In the genomic region with DNA sequence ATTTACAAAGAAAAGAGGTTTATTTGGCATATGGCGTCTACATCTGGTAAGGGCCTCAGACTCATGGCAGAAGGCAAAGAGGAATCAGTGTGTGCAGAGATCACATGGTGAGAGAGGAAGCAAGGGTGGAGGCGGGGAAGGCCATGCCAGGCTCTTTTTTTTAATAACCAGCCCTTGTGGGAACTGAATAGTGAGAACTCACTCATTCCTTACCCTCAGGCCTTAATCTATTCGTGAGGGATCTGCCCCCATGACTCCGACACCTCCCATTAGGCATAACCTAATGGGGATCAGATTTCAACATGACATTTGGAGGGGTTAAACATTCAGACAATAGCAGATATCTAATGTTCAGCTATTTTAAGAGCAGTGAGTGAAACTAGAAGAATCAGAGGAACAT, we compare ENCODE assay signal across 9 cellular contexts. TPM values are rescaled to one million over a fixed set of nuclear protein-coding genes. Genes with fewer than 3 reads are reported as not detected.
DNase-seq lines count a peak whose midpoint lies in the region; ATAC-seq and TF ChIP-seq lines count a peak whose summit lies in the region.
"Had no signal": no experiment of that assay in that cellular context is flagged by ENCODE, and none has a peak within 500 bp of the region (broad histone marks: within the 10 kb centered on the region; RNA-seq: fewer than 3 reads in every experiment).

No MANE protein-coding gene starts in this region.

- H3K4me1 ChIP-seq in HAP-1 (peaks cover 21% of the 10 kb centered on the region), SJCRH30 (peaks cover 2% of the 10 kb centered on the region; the same call in 1 of the 2 replicates)

- no peak overlapping the region for H3K27ac ChIP-seq in SJCRH30

- H3K4me3 ChIP-seq in HAP-1, result no peak overlapping the region
- no peak overlapping the region for H3K4me3 ChIP-seq in SJCRH30

- ATAC-seq in GM19455 (IDR thresholded peaks at IDR 0.05; ENCODE audit: unreplicated experiment), result no peak
- ATAC-seq: esophagus mucosa had no signal

- no peak for TF ChIP-seq CTCF in GM13976 (IDR thresholded peaks at IDR 0.05; ENCODE audit: borderline replicate concordance, control extremely low read depth, extremely low read depth, insufficient read depth, missing control alignments)
- no peak for TF ChIP-seq CTCF in GM13977 (IDR thresholded peaks at IDR 0.05; ENCODE audit: extremely low read depth, insufficient read depth, missing control alignments)

- H3K36me3 ChIP-seq in HAP-1 (replicated peaks) (peaks cover 27% of the 10 kb centered on the region), SJCRH30 (0 out of 2 replicates have a peak, but pooled peaks cover 3% of the 10 kb centered on the region)

- no peaks in the 10 kb centered on the region for H3K27me3 ChIP-seq in HAP-1 (ENCODE audit: low read depth)
- no peaks in the 10 kb centered on the region for H3K27me3 ChIP-seq in SJCRH30

- H3K9me3 ChIP-seq in HAP-1, result no peaks in the 10 kb centered on the region
- H3K9me3 ChIP-seq in SJCRH30 (replicated peaks), result no peaks in the 10 kb centered on the region

- DNase-seq in HAP-1 (ENCODE audit: low spot score in 2 of 2) (peak; percentile 48 to 57), SJCRH30 (peak; percentile 4 to 19), globus pallidus (ENCODE audit: low spot score) (peak; percentile 22), pons (ENCODE audit: low spot score) (peak; percentile 46), retina (no peak), GM13976 (ENCODE audit: low spot score) (no peak), GM13977 (ENCODE audit: low spot score) (no peak)

- in situ Hi-C loops in HAP-1 (cut with MboI; ENCODE audit: low sequenced_read_pairs) (no loop called here), GM13976 (cut with MboI; ENCODE audit: low sequenced_read_pairs, unreplicated experiment) (no loop called here), GM13977 (cut with MboI; ENCODE audit: low pct_unique_long_range_greater_than_20kb, low sequenced_read_pairs, unreplicated experiment) (no loop called here)

RNA-seq across cellular contexts. Expression of a gene that starts 55.7 kb away (rescaled TPM):
- total RNA-seq in SJCRH30 (2014; rRNA removed; shearing (Covaris generic)), result 29.9 and 37.0 TPM in 2 replicates

RNA-seq across cellular contexts. Expression of a gene that starts 56.1 kb away (rescaled TPM):
- 22.9 and 29.6 TPM in 2 replicates for total RNA-seq in SJCRH30 (2014; rRNA removed; shearing (Covaris generic))

Comparison
In these comparisons a context has a peak if more than half of its experiments do, and no peak if none do; other contexts are left out.
1. DNase-seq: peak in HAP-1 (2 of 2), SJCRH30 (2 of 2), globus pallidus (single experiment) and pons (single experiment); none in retina (single experiment), GM13976 (single experiment) and GM13977 (single experiment).